In the genomic region with DNA sequence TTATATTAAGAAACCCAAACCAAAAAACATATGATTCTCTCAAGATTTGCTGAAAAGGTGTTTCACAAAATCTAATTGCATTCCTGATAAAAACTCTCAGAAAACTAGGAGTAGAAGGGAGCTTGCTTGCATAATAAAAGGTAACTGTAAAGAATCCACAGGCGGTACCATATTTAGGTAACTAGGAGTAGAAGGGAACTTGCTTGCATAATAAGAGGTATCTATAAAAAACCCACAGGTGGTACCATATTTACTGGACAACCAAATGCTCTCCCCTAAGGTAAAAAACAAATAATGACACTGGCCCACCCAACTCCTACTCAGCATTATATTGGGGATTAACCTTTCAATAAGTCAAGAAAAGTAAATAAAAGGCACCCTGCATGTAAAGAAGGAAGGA, we compare ENCODE assay signal across 29 cellular contexts.
"Had no signal": no experiment of that assay in that cellular context is flagged by ENCODE, and none has a peak within 500 bp of the region (broad histone marks: within the 10 kb centered on the region; RNA-seq: fewer than 3 reads in every experiment).

No MANE protein-coding gene starts in this region.

- H3K4me3 Mint-ChIP-seq: naive thymus-derived CD4-positive, alpha-beta T cell; nephron; neural progenitor cell; stimulated activated effector memory CD8-positive, alpha-beta T cell treated with anti-CD3 and anti-CD28 coated beads, Interleukin-12 subunit alpha, Interleukin-12 subunit beta, amount 100 ng/mL, for 72 hours had no signal

- H3K27ac Mint-ChIP-seq: naive thymus-derived CD4-positive, alpha-beta T cell; nephron; neural progenitor cell; stimulated activated effector memory CD8-positive, alpha-beta T cell treated with anti-CD3 and anti-CD28 coated beads, Interleukin-12 subunit alpha, Interleukin-12 subunit beta, amount 100 ng/mL, for 72 hours had no signal

- H3K36me3 Mint-ChIP-seq: neural progenitor cell; stimulated activated effector memory CD8-positive, alpha-beta T cell treated with anti-CD3 and anti-CD28 coated beads, Interleukin-12 subunit alpha, Interleukin-12 subunit beta, amount 100 ng/mL, for 72 hours had no signal

- H3K4me1 ChIP-seq: colonic mucosa, esophagus muscularis mucosa, foreskin keratinocyte, heart right ventricle, psoas muscle, sigmoid colon, stomach, thyroid gland, vagina had no signal

- H3K9ac ChIP-seq: neural progenitor cell had no signal

- H3K27me3 ChIP-seq: colonic mucosa, foreskin keratinocyte, neural progenitor cell, ovary, thyroid gland, vagina had no signal

- H3K27ac ChIP-seq: colonic mucosa, esophagus muscularis mucosa, foreskin keratinocyte, heart right ventricle, neural progenitor cell, ovary, psoas muscle, sigmoid colon, stomach, thyroid gland, vagina had no signal

- H3K9me3 Mint-ChIP-seq: nephron; neural progenitor cell; stimulated activated effector memory CD8-positive, alpha-beta T cell treated with anti-CD3 and anti-CD28 coated beads, Interleukin-12 subunit alpha, Interleukin-12 subunit beta, amount 100 ng/mL, for 72 hours had no signal

- H3K36me3 ChIP-seq: colonic mucosa, esophagus muscularis mucosa, heart right ventricle, neural progenitor cell, ovary, sigmoid colon, stomach, thyroid gland, vagina had no signal

- H3K4me1 Mint-ChIP-seq: naive thymus-derived CD4-positive, alpha-beta T cell; neural progenitor cell; stimulated activated effector memory CD8-positive, alpha-beta T cell treated with anti-CD3 and anti-CD28 coated beads, Interleukin-12 subunit alpha, Interleukin-12 subunit beta, amount 100 ng/mL, for 72 hours had no signal

- H3K9me3 ChIP-seq: colonic mucosa, esophagus muscularis mucosa, heart right ventricle, ovary, psoas muscle, sigmoid colon, stomach, thyroid gland, vagina had no signal

- H3K4me3 ChIP-seq: colonic mucosa, esophagus muscularis mucosa, heart right ventricle, lung, neural progenitor cell, ovary, psoas muscle, sigmoid colon, stomach, thyroid gland, vagina had no signal

- ATAC-seq: foreskin keratinocyte; heart right ventricle; left lobe of liver; naive thymus-derived CD4-positive, alpha-beta T cell; psoas muscle; right cardiac atrium; stimulated activated effector memory CD8-positive, alpha-beta T cell treated with anti-CD3 and anti-CD28 coated beads, Interleukin-12 subunit alpha, Interleukin-12 subunit beta, amount 100 ng/mL, for 72 hours had no signal

- DNase-seq: colonic mucosa; dermis blood vessel endothelial cell; effector memory CD4-positive, alpha-beta T cell; foreskin keratinocyte; glutamatergic neuron; heart right ventricle; hippocampal formation; kidney; mesenchymal stem cell; midbrain; naive thymus-derived CD4-positive, alpha-beta T cell; nucleus accumbens; psoas muscle; sigmoid colon; stimulated activated CD4-positive, alpha-beta T cell treated with anti-CD3 and anti-CD28 coated beads, Interleukin-2, amount 100 ng/mL, for 24 hours; stimulated activated CD4-positive, alpha-beta T cell treated with anti-CD3 and anti-CD28 coated beads, Interleukin-4, amount 100 ng/mL, for 24 hours; stimulated activated naive CD4-positive, alpha-beta T cell treated with Interleukin-2 at 50 U/mL for 16 hours; thyroid gland; trophoblast cell had no signal
